ENCODE assay signal across 8 cellular contexts in genomic region chr12:2739832-2740641, GRCh38. TPM values are rescaled to one million over a fixed set of nuclear protein-coding genes. Genes with fewer than 3 reads are reported as not detected.
DNase-seq lines count a peak whose midpoint lies in the region; ATAC-seq, FAIRE-seq and TF ChIP-seq lines count a peak whose summit lies in the region.

No MANE protein-coding gene starts in this region.

- peak; percentile 42 for TF ChIP-seq CTCF in kidney (IDR thresholded peaks at IDR 0.05; ENCODE audit: borderline replicate concordance, extremely low read depth, insufficient read depth)

- no peak overlapping the region for H3K9ac ChIP-seq in kidney (ENCODE audit: low read length in 2 of 2)

- H3K4me3 ChIP-seq in kidney (ENCODE audit: low read length in 2 of 2) = no peak overlapping the region

- H3K9me3 ChIP-seq in kidney (ENCODE audit: control insufficient read depth in 1 of 2, low read length in 2 of 2) = no peaks in the 10 kb centered on the region

- ATAC-seq in HG02885 (IDR thresholded peaks at IDR 0.05; ENCODE audit: poor library complexity, unreplicated experiment) (no peak), HG03521 (IDR thresholded peaks at IDR 0.05; ENCODE audit: unreplicated experiment) (no peak)

- DNase-seq in ACHN = peak; percentile 48
- DNase-seq in HS-5 (ENCODE audit: low read depth) = peak; percentile 18
- peak; percentile 9 for DNase-seq in amniotic stem cell (lab: John Stamatoyannopoulos, UW)
- no peak for DNase-seq in kidney
- no peak for DNase-seq in GM19238 (ENCODE audit: insufficient read length, low spot score)
- no peak for DNase-seq in central memory CD4-positive, alpha-beta T cell

- H3K36me3 ChIP-seq in kidney (ENCODE audit: control insufficient read depth in 1 of 2, insufficient read depth in 2 of 2, low read length in 2 of 2) = no peaks in the 10 kb centered on the region

- H3K27ac ChIP-seq in kidney (ENCODE audit: low read depth in 2 of 2, low read length in 2 of 2) = no peak overlapping the region

- H3K4me1 ChIP-seq in kidney (ENCODE audit: control insufficient read depth in 1 of 2, insufficient read depth in 1 of 2, low read depth in 1 of 2, low read length in 2 of 2) = no peaks in the 10 kb centered on the region

- intact Hi-C loops in kidney (cut with DNase I) = no loop called here

- FAIRE-seq in kidney (lab: Jason Lieb, UNC) = no peak

- in situ Hi-C loops in ACHN (cut with HindIII; ENCODE audit: low pct_ligation_motif_present, low pct_unique_long_range_greater_than_20kb, low sequenced_read_pairs) = no loop called here

RNA-seq across cellular contexts. Expression of gene FKBP4, which starts 54.7 kb away (rescaled TPM):
- total RNA-seq in kidney = 70.2 TPM
- polyA plus RNA-seq in kidney (ENCODE audit: insufficient read depth, low read depth, low replicate concordance) = 114 TPM

Comparison
In these comparisons a context has a peak if more than half of its experiments do, and no peak if none do; other contexts are left out.
1. DNase-seq: peak in ACHN (single experiment), HS-5 (single experiment) and amniotic stem cell (single experiment); none in kidney (single experiment), GM19238 (single experiment) and central memory CD4-positive, alpha-beta T cell (single experiment).